ENCODE assay signal across 8 cellular contexts in genomic region chr13:75365724-75366173, GRCh38.
A peak's percentile ranks its signal among the peaks of the same experiment; 100 is the strongest.
DNase-seq lines count a peak whose midpoint lies in the region; ATAC-seq and TF ChIP-seq lines count a peak whose summit lies in the region.

No MANE protein-coding gene starts in this region.

- DNase-seq in AG20443 (ENCODE audit: low spot score), result peak; percentile 62
- DNase-seq in glomerular visceral epithelial cell (ENCODE audit: extremely low spot score), result peak; percentile 87
- DNase-seq in anterior cingulate cortex (lab: John Stamatoyannopoulos, UW), result no peak
- no peak for DNase-seq in G401 (ENCODE audit: low spot score)
- no peak for DNase-seq in islet precursor cell

- in situ Hi-C loops in G401 (cut with HindIII; ENCODE audit: low sequenced_read_pairs), result no loop called here

- ATAC-seq in GM18873 (IDR thresholded peaks at IDR 0.05; ENCODE audit: low FRiP score, unreplicated experiment) (peak; percentile 98), HG03060 (IDR thresholded peaks at IDR 0.05; ENCODE audit: low read depth, unreplicated experiment) (peak; percentile 94), SK-N-SH treated with all-trans-retinoic acid at 6 μM for 48 hours (peak; percentile 77)

TF ChIP-seq in SK-N-SH treated with all-trans-retinoic acid at 6 μM for 48 hours, 23 proteins besides CTCF, POLR2A, EP300 and RAD21:
- TF ChIP-seq ZFP3 (CRISPR knock-in tag; IDR thresholded peaks at IDR 0.05) (no peak), ISL1 (CRISPR knock-in tag; IDR thresholded peaks at IDR 0.05) (no peak), PATZ1 (CRISPR knock-in tag; IDR thresholded peaks at IDR 0.05; ENCODE audit: borderline replicate concordance) (no peak), TSHZ2 (CRISPR knock-in tag; IDR thresholded peaks at IDR 0.05) (no peak), ZNF70 (CRISPR knock-in tag; IDR thresholded peaks at IDR 0.05) (no peak), ZNF565 (CRISPR knock-in tag; conservative IDR thresholded peaks at IDR 0.05; ENCODE audit: low read depth) (no peak), GLIS3 (CRISPR knock-in tag; IDR thresholded peaks at IDR 0.05) (no peak), TCF4 (CRISPR knock-in tag; IDR thresholded peaks at IDR 0.05; ENCODE audit: borderline replicate concordance) (no peak), POU6F1 (CRISPR knock-in tag; IDR thresholded peaks at IDR 0.05; ENCODE audit: borderline replicate concordance, low read depth) (no peak), CREB5 (CRISPR knock-in tag; IDR thresholded peaks at IDR 0.05; ENCODE audit: low read depth) (no peak), CSDC2 (CRISPR knock-in tag; IDR thresholded peaks at IDR 0.05) (no peak), PPARA (CRISPR knock-in tag; IDR thresholded peaks at IDR 0.05; ENCODE audit: borderline replicate concordance) (no peak), OSR1 (CRISPR knock-in tag; IDR thresholded peaks at IDR 0.05) (no peak), ZFP30 (CRISPR knock-in tag; IDR thresholded peaks at IDR 0.05) (no peak), BACH2 (CRISPR knock-in tag; IDR thresholded peaks at IDR 0.05; ENCODE audit: borderline replicate concordance) (no peak), ESRRG (CRISPR knock-in tag; IDR thresholded peaks at IDR 0.05) (no peak)
TF ChIP-seq in SK-N-SH treated with all-trans-retinoic acid at 6 μM for 48 hours: peak in this region for 0.

Comparison
In these comparisons a context has a peak if more than half of its experiments do, and no peak if none do; other contexts are left out.
1. DNase-seq: peak in AG20443 (single experiment) and glomerular visceral epithelial cell (single experiment); none in anterior cingulate cortex (0 of 58), G401 (single experiment) and islet precursor cell (single experiment).
2. Peak in every context shown above with its lines, with median percentiles within 50 percentile points of each other: ATAC-seq.